Comparison of ENCODE assay signal across 1 cellular context in genomic region chr17:55722016-55722706, GRCh38.
TF ChIP-seq lines count a peak whose summit lies in the region.

No MANE protein-coding gene starts in this region.

TF ChIP-seq in K562, 482 proteins besides CTCF, POLR2A, EP300 and RAD21 (continued from another document):
- no peak for TF ChIP-seq NR1H2 (CRISPR knock-in tag; IDR thresholded peaks at IDR 0.05)
- no peak for TF ChIP-seq NR4A1 (CRISPR knock-in tag; IDR thresholded peaks at IDR 0.05)
- TF ChIP-seq NR4A1 (tag; IDR thresholded peaks at IDR 0.05): no peak
- no peak for TF ChIP-seq HMGXB4 (CRISPR knock-in tag; IDR thresholded peaks at IDR 0.05)
- TF ChIP-seq ZBTB12 (CRISPR knock-in tag; IDR thresholded peaks at IDR 0.05): no peak
- peak; percentile 64 for TF ChIP-seq CBFA2T3 (IDR thresholded peaks at IDR 0.05)
- peak; percentile 89 to 92 for TF ChIP-seq KDM1A (IDR thresholded peaks at IDR 0.05)
- TF ChIP-seq KDM5B (IDR thresholded peaks at IDR 0.05; ENCODE audit: insufficient replicate concordance, low read depth, low read length): no peak
- peak; percentile 91 for TF ChIP-seq MEIS2 (IDR thresholded peaks at IDR 0.05; ENCODE audit: partially characterized antibody)
- TF ChIP-seq ARID1B (IDR thresholded peaks at IDR 0.05): no peak
- no peak for TF ChIP-seq AFF1 (IDR thresholded peaks at IDR 0.05; ENCODE audit: low read depth in 1 of 2, partially characterized antibody in 2 of 2)
- no peak for TF ChIP-seq NFATC3 (IDR thresholded peaks at IDR 0.05)
- no peak for TF ChIP-seq HDAC8 (tag; IDR thresholded peaks at IDR 0.05)
- no peak for TF ChIP-seq FOXJ3 (CRISPR knock-in tag; IDR thresholded peaks at IDR 0.05)
- TF ChIP-seq PBX2 (CRISPR knock-in tag; IDR thresholded peaks at IDR 0.05; ENCODE audit: low read depth): no peak
- peak; percentile 91 for TF ChIP-seq PBX2 (tag; conservative IDR thresholded peaks at IDR 0.05; ENCODE audit: low read depth)
- TF ChIP-seq JUND (IDR thresholded peaks at IDR 0.05; ENCODE audit: borderline replicate concordance, low read depth, low read length): no peak
- TF ChIP-seq JUND (tag; IDR thresholded peaks at IDR 0.05; ENCODE audit: borderline replicate concordance, low read depth, low read length): no peak
